In genomic region chr15:79168922-79169322, GRCh38 we compare ENCODE assay signal across 8 cellular contexts.
DNase-seq lines count a peak whose midpoint lies in the region; ATAC-seq and TF ChIP-seq lines count a peak whose summit lies in the region.

No MANE protein-coding gene starts in this region.

- ATAC-seq in left cardiac atrium (peak; percentile 48 to 49), sciatic nerve (peak; percentile 49)
- no peak for ATAC-seq in activated CD4-positive, CD25-positive, alpha-beta regulatory T cell treated with anti-CD3 and anti-CD28 coated beads, Interleukin-2, amount 50 U/mL, for 24 hours

- no peak overlapping the region for H3K27ac Mint-ChIP-seq in CD14-positive monocyte
- no peak overlapping the region for H3K27ac Mint-ChIP-seq in CD8-positive, alpha-beta memory T cell

- intact Hi-C loops in left cardiac atrium (cut with DNase I) (no loop called here), sciatic nerve (cut with DNase I) (no loop called here), CD14-positive monocyte (cut with micrococcal nuclease) (no loop called here)

- no peak overlapping the region for H3K27ac ChIP-seq in CD8-positive, alpha-beta memory T cell (ENCODE audit: low read depth, low read length)

- peaks cover 12 to 27% (median 14%) of the 10 kb centered on the region in 3 donors for H3K27me3 Mint-ChIP-seq in CD14-positive monocyte (ENCODE audit: low read depth in 3 of 3)
- peaks cover 23 to 71% of the 10 kb centered on the region in 2 donors for H3K27me3 Mint-ChIP-seq in CD8-positive, alpha-beta memory T cell

- no peaks in the 10 kb centered on the region for H3K36me3 ChIP-seq in CD8-positive, alpha-beta memory T cell (ENCODE audit: insufficient read depth, low read length)

- no peak overlapping the region for H3K4me3 Mint-ChIP-seq in CD14-positive monocyte
- H3K4me3 Mint-ChIP-seq in CD8-positive, alpha-beta memory T cell = no peak overlapping the region

- H3K9me3 Mint-ChIP-seq in CD14-positive monocyte = peaks cover 0 to 5% (median 1%) of the 10 kb centered on the region in 7 donors
- H3K9me3 Mint-ChIP-seq in CD8-positive, alpha-beta memory T cell = peaks cover 0 to 2% (median 0%) of the 10 kb centered on the region in 5 donors

- H3K4me3 ChIP-seq in CD8-positive, alpha-beta memory T cell (ENCODE audit: low read length) = no peak overlapping the region

- H3K4me1 ChIP-seq in CD8-positive, alpha-beta memory T cell (ENCODE audit: insufficient read depth, low read length) = no peaks in the 10 kb centered on the region

- CTCF ChIA-PET in CD8-positive, alpha-beta memory T cell (lab: Charles Lee) = no interaction called here

- no peaks in the 10 kb centered on the region for H3K9me3 ChIP-seq in CD8-positive, alpha-beta memory T cell (ENCODE audit: low read length)

- no peaks in the 10 kb centered on the region for H3K27me3 ChIP-seq in CD8-positive, alpha-beta memory T cell (ENCODE audit: insufficient read depth, low read length, poor library complexity, severe bottlenecking)

- POLR2A ChIA-PET in CD8-positive, alpha-beta memory T cell (lab: Charles Lee) = no interaction called here

- TF ChIP-seq CTCF in CD14-positive monocyte (IDR thresholded peaks at IDR 0.05) = no peak

- no peaks in the 10 kb centered on the region for H3K36me3 Mint-ChIP-seq in CD14-positive monocyte
- H3K36me3 Mint-ChIP-seq in CD8-positive, alpha-beta memory T cell = no peaks in the 10 kb centered on the region

- DNase-seq in DMS 273 (lab: John Stamatoyannopoulos, UW; ENCODE audit: unreplicated experiment) (peak; percentile 32), DMS 273 treated with DMSO at 0.1 percent for 48 hours (lab: John Stamatoyannopoulos, UW) (no peak), SHP77 treated with DMSO at 0.1 percent for 48 hours (lab: John Stamatoyannopoulos, UW) (peak; percentile 26), left cardiac atrium (peak; percentile 40), sciatic nerve (ENCODE audit: low spot score) (no peak), CD14-positive monocyte (ENCODE audit: low spot score) (no peak)
- no peak for DNase-seq in CD8-positive, alpha-beta memory T cell

- no peaks in the 10 kb centered on the region for H3K4me1 Mint-ChIP-seq in CD14-positive monocyte
- H3K4me1 Mint-ChIP-seq in CD8-positive, alpha-beta memory T cell = no peaks in the 10 kb centered on the region

Comparison
In these comparisons a context has a peak if more than half of its experiments do, and no peak if none do; other contexts are left out.
1. DNase-seq: peak in DMS 273 (single experiment), SHP77 treated with DMSO at 0.1 percent for 48 hours (single experiment) and left cardiac atrium (single experiment); none in DMS 273 treated with DMSO at 0.1 percent for 48 hours (single experiment), sciatic nerve (single experiment), CD14-positive monocyte (single experiment) and CD8-positive, alpha-beta memory T cell (0 of 5).
2. ATAC-seq: peak in left cardiac atrium (2 of 2) and sciatic nerve (single experiment); none in activated CD4-positive, CD25-positive, alpha-beta regulatory T cell treated with anti-CD3 and anti-CD28 coated beads, Interleukin-2, amount 50 U/mL, for 24 hours (0 of 2).